20 cellular contexts compared by ENCODE assay signal in the genomic region with DNA sequence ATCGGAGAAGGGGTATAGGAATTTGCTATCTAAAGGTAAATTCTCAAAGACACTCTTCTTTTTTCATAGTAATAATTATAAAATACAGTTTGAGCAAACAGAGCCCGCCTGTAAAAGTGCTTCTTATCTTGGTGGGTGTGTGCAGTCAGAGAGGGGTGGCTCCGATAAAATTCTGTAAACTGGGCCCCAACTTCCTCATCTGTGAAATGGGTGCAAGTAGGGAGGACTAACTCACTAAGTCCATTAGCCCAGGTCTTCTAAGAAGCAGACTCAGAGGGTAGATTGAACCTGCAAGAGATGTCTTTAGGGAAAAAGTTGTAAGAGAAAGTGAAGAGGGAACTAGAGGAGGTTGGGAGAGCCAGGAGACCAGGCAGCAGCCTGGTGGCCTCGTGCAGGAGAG.
"Had no signal": no experiment of that assay in that cellular context is flagged by ENCODE, and none has a peak within 500 bp of the region (broad histone marks: within the 10 kb centered on the region; RNA-seq: fewer than 3 reads in every experiment).

No MANE protein-coding gene starts in this region.

- H3K9me3 ChIP-seq: MG63, SK-N-SH had no signal

- DNase-seq: Karpas-422, KG1, MG63, NCI-H1092 treated with DMSO at 0.1 percent for 48 hours, NCI-H1436, NCI-H187, NCI-H2029, NCI-H2081 treated with DMSO at 0.1 percent for 48 hours, NCI-H2171, NCI-H226, NCI-H446, NCI-H510A, NCI-H524 treated with DMSO at 0.1 percent for 48 hours, NCI-H69, NCI-H774, Right ventricle myocardium superior, RPMI8226, SIG-M5, SK-N-SH had no signal

- H3K9ac ChIP-seq: SK-N-SH had no signal

- H3K36me3 ChIP-seq: MG63 had no signal

- H3K4me3 ChIP-seq: MG63 had no signal

- H3K27me3 ChIP-seq: MG63 had no signal

- H3K27ac ChIP-seq: HL-60 had no signal
